In genomic region chr1:59025201-59025600, GRCh38 we compare ENCODE assay signal across 20 cellular contexts.
DNase-seq lines count a peak whose midpoint lies in the region; ATAC-seq and TF ChIP-seq lines count a peak whose summit lies in the region.
"Had no signal": no experiment of that assay in that cellular context is flagged by ENCODE, and none has a peak within 500 bp of the region (broad histone marks: within the 10 kb centered on the region; RNA-seq: fewer than 3 reads in every experiment).

No MANE protein-coding gene starts in this region.

- no peak for DNase-seq in activated CD4-positive, alpha-beta T cell treated with anti-CD3 and anti-CD28 coated beads for 36 hours
- no peak for DNase-seq in activated CD4-positive, alpha-beta T cell treated with anti-CD3 and anti-CD28 coated beads, Interleukin-2, amount 50 U/mL, for 4 hours
- peak in 1 of 2 experiments; percentile 49 for DNase-seq in SJSA1 (ENCODE audit: low read depth in 1 of 2, low spot score in 2 of 2)
- peak; percentile 57 for DNase-seq in fibroblast of the aortic adventitia (ENCODE audit: low read depth)
- no peak for DNase-seq in stimulated activated naive B cell treated with anti-CD40 and anti-IgM and Interleukin-4, amounts not matched to agents 10 μg/mL and 1 μg/mL and 100 μg/mL, for 72 hours
- no peak for DNase-seq in GM19238 (ENCODE audit: insufficient read length, low spot score)
- DNase-seq in NCI-H187 (lab: John Stamatoyannopoulos, UW) = no peak
- DNase-seq: 8988T; activated CD4-positive, CD25-positive, alpha-beta regulatory T cell; CD8-positive, alpha-beta memory T cell; cerebellar nuclear complex; left ventricle myocardium superior; NCI-H226; retina; stimulated activated CD4-positive, alpha-beta T cell treated with anti-CD3 and anti-CD28 coated beads, Interleukin-1b, Interleukin-23, amount 100 ng/mL, for 48 hours had no signal

- peak overlapping the region; percentile 38; the same call in 1 of the 2 replicates for H3K27ac ChIP-seq in SJSA1
- H3K27ac ChIP-seq: epithelial cell of prostate, tibial nerve had no signal

- no peak for ATAC-seq in activated CD4-positive, alpha-beta T cell treated with anti-CD3 and anti-CD28 coated beads for 36 hours
- peak in 1 of 2 donors; percentile 38 for ATAC-seq in stimulated activated naive B cell treated with anti-CD40 and anti-IgM and Interleukin-4, amounts not matched to agents 10 μg/mL and 1 μg/mL and 100 μg/mL, for 72 hours (replicated peaks)
- ATAC-seq in GM19324 (IDR thresholded peaks at IDR 0.05; ENCODE audit: low FRiP score, unreplicated experiment) = no peak
- ATAC-seq: left ventricle myocardium superior; natural killer cell treated with Interleukin-12 subunit alpha and Interleukin-12 subunit beta and Interleukin-15 and Interleukin-18, amount 100 ng/mL, for 72 hours had no signal

- POLR2A ChIA-PET in activated CD4-positive, alpha-beta T cell treated with anti-CD3 and anti-CD28 coated beads for 36 hours (lab: Charles Lee) = no interaction called here

- no peaks in the 10 kb centered on the region for H3K9me3 Mint-ChIP-seq in activated CD4-positive, alpha-beta T cell treated with anti-CD3 and anti-CD28 coated beads for 36 hours (ENCODE audit: low read depth)
- H3K9me3 Mint-ChIP-seq in stimulated activated naive B cell treated with anti-CD40 and anti-IgM and Interleukin-4, amounts not matched to agents 10 μg/mL and 1 μg/mL and 100 μg/mL, for 72 hours = no peaks in the 10 kb centered on the region
- H3K9me3 Mint-ChIP-seq: CD8-positive, alpha-beta memory T cell; natural killer cell treated with Interleukin-12 subunit alpha and Interleukin-12 subunit beta and Interleukin-15 and Interleukin-18, amount 100 ng/mL, for 72 hours had no signal

- H3K4me1 Mint-ChIP-seq in activated CD4-positive, alpha-beta T cell treated with anti-CD3 and anti-CD28 coated beads for 36 hours = peaks cover 31% of the 10 kb centered on the region
- peaks cover 26 to 35% of the 10 kb centered on the region in 2 donors for H3K4me1 Mint-ChIP-seq in stimulated activated naive B cell treated with anti-CD40 and anti-IgM and Interleukin-4, amounts not matched to agents 10 μg/mL and 1 μg/mL and 100 μg/mL, for 72 hours

- no peak for TF ChIP-seq CTCF in fibroblast of the aortic adventitia (IDR thresholded peaks at IDR 0.05; ENCODE audit: insufficient read depth, low read length)

- CTCF ChIA-PET in activated CD4-positive, alpha-beta T cell treated with anti-CD3 and anti-CD28 coated beads for 36 hours (lab: Charles Lee) = interaction anchor here (0.6 kb wide), 1 partner anchor 294 kb away, joined by 3 read pairs; no protein-coding TSS in a partner anchor

- peak overlapping the region; percentile 23 for H3K27ac Mint-ChIP-seq in activated CD4-positive, alpha-beta T cell treated with anti-CD3 and anti-CD28 coated beads for 36 hours
- no peak overlapping the region for H3K27ac Mint-ChIP-seq in stimulated activated naive B cell treated with anti-CD40 and anti-IgM and Interleukin-4, amounts not matched to agents 10 μg/mL and 1 μg/mL and 100 μg/mL, for 72 hours
- H3K27ac Mint-ChIP-seq: activated naive CD8-positive, alpha-beta T cell; CD8-positive, alpha-beta memory T cell; natural killer cell treated with Interleukin-12 subunit alpha and Interleukin-12 subunit beta and Interleukin-15 and Interleukin-18, amount 100 ng/mL, for 72 hours had no signal

- H3K4me3 ChIP-seq in SJSA1 (no peak overlapping the region), fibroblast of the aortic adventitia (ENCODE audit: low read depth, low read length) (no peak overlapping the region)
- H3K4me3 ChIP-seq: tibial nerve had no signal

- no peaks in the 10 kb centered on the region for H3K27me3 ChIP-seq in SJSA1 (replicated peaks)
- H3K27me3 ChIP-seq: tibial nerve had no signal

- H3K36me3 ChIP-seq in SJSA1 = no peaks in the 10 kb centered on the region
- H3K36me3 ChIP-seq: tibial nerve had no signal

- intact Hi-C loops in activated CD4-positive, alpha-beta T cell treated with anti-CD3 and anti-CD28 coated beads for 36 hours (cut with DNase I, micrococcal nuclease) = loop anchor here in 1 of 2 experiments (10.0 kb wide), 1 partner anchor 270 kb away; the partner anchor contains the start of gene FGGY

- no peaks in the 10 kb centered on the region for H3K9me3 ChIP-seq in SJSA1 (replicated peaks)
- H3K9me3 ChIP-seq: tibial nerve had no signal

- H3K27me3 Mint-ChIP-seq in activated CD4-positive, alpha-beta T cell treated with anti-CD3 and anti-CD28 coated beads for 36 hours = no peaks in the 10 kb centered on the region
- no peaks in the 10 kb centered on the region for H3K27me3 Mint-ChIP-seq in stimulated activated naive B cell treated with anti-CD40 and anti-IgM and Interleukin-4, amounts not matched to agents 10 μg/mL and 1 μg/mL and 100 μg/mL, for 72 hours
- H3K27me3 Mint-ChIP-seq: CD8-positive, alpha-beta memory T cell had no signal

- H3K4me1 ChIP-seq in SJSA1 (replicated peaks) = peaks cover 44% of the 10 kb centered on the region

- H3K36me3 Mint-ChIP-seq in activated CD4-positive, alpha-beta T cell treated with anti-CD3 and anti-CD28 coated beads for 36 hours (ENCODE audit: low read depth) = no peaks in the 10 kb centered on the region
- peaks cover 6 to 16% of the 10 kb centered on the region in 2 donors for H3K36me3 Mint-ChIP-seq in stimulated activated naive B cell treated with anti-CD40 and anti-IgM and Interleukin-4, amounts not matched to agents 10 μg/mL and 1 μg/mL and 100 μg/mL, for 72 hours
- H3K36me3 Mint-ChIP-seq: natural killer cell treated with Interleukin-12 subunit alpha and Interleukin-12 subunit beta and Interleukin-15 and Interleukin-18, amount 100 ng/mL, for 72 hours had no signal

- no peak overlapping the region for H3K4me3 Mint-ChIP-seq in activated CD4-positive, alpha-beta T cell treated with anti-CD3 and anti-CD28 coated beads for 36 hours
- H3K4me3 Mint-ChIP-seq in stimulated activated naive B cell treated with anti-CD40 and anti-IgM and Interleukin-4, amounts not matched to agents 10 μg/mL and 1 μg/mL and 100 μg/mL, for 72 hours = peak overlapping the region; percentile 35 to 64
- H3K4me3 Mint-ChIP-seq: activated naive CD8-positive, alpha-beta T cell; CD8-positive, alpha-beta memory T cell; natural killer cell treated with Interleukin-12 subunit alpha and Interleukin-12 subunit beta and Interleukin-15 and Interleukin-18, amount 100 ng/mL, for 72 hours had no signal
